18 cellular contexts compared by ENCODE assay signal in the genomic region with DNA sequence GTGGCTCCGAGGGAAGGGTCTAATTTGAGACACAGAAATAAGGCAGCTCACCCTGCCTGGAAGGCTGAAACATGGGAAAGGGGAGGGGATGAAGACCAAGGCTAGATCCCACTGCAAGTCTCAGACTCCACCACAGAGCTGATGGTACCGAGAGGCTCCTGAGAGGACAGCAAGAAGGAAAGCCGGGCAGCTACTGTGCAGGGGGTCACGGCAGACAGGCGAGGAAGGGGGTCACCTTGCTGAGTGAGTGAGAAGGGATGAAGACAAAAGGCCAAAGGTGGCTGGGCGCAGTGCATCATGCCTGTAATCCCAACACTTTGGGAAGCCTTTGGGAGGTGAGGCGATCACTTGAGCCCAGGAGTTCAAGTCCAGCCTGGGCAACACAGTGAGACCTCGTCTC.
"Had no signal": no experiment of that assay in that cellular context is flagged by ENCODE, and none has a peak within 500 bp of the region (broad histone marks: within the 10 kb centered on the region; RNA-seq: fewer than 3 reads in every experiment).

No MANE protein-coding gene starts in this region.

- H3K27me3 ChIP-seq: ascending aorta, breast epithelium, esophagus muscularis mucosa, neutrophil, pancreas, right lobe of liver had no signal

- H3K9me3 ChIP-seq: ascending aorta, breast epithelium, esophagus muscularis mucosa, neutrophil, pancreas, right lobe of liver had no signal

- H3K9me3 Mint-ChIP-seq: activated CD4-positive, alpha-beta T cell treated with anti-CD3 and anti-CD28 coated beads, Interleukin-2, amount 10 ng/mL, durations not matched to agents 24 days and 14 days; activated T-cell treated with anti-CD3 and anti-CD28 coated beads, Interleukin-2, amount 50 U/mL, for 4 hours; stimulated activated naive B cell treated with anti-CD40 and anti-IgM and Interleukin-4, amounts not matched to agents 10 μg/mL and 1 μg/mL and 100 μg/mL, for 72 hours; T-helper 2 cell treated with Interferon-gamma antibody and Interleukin-4, amounts not matched to agents 5 μg/mL and 100 μg/mL, for 36 hours had no signal

- H3K4me1 ChIP-seq: ascending aorta, breast epithelium, esophagus muscularis mucosa, pancreas, right lobe of liver had no signal

- H3K27ac Mint-ChIP-seq: activated CD4-positive, alpha-beta T cell treated with anti-CD3 and anti-CD28 coated beads, Interleukin-2, amount 10 ng/mL, durations not matched to agents 24 days and 14 days; stimulated activated naive B cell treated with anti-CD40 and anti-IgM and Interleukin-4, amounts not matched to agents 10 μg/mL and 1 μg/mL and 100 μg/mL, for 72 hours; T-helper 2 cell treated with Interferon-gamma antibody and Interleukin-4, amounts not matched to agents 5 μg/mL and 100 μg/mL, for 36 hours had no signal

- H3K4me3 ChIP-seq: ascending aorta, breast epithelium, esophagus muscularis mucosa, pancreas, right lobe of liver had no signal

- H3K27ac ChIP-seq: ascending aorta, breast epithelium, esophagus muscularis mucosa, neutrophil, pancreas, right lobe of liver had no signal

- FAIRE-seq: endothelial cell of umbilical vein, pancreas, TTC549 had no signal

- H3K4me3 Mint-ChIP-seq: activated CD4-positive, alpha-beta T cell treated with anti-CD3 and anti-CD28 coated beads, Interleukin-2, amount 10 ng/mL, durations not matched to agents 24 days and 14 days; activated T-cell treated with anti-CD3 and anti-CD28 coated beads, Interleukin-2, amount 50 U/mL, for 4 hours; stimulated activated naive B cell treated with anti-CD40 and anti-IgM and Interleukin-4, amounts not matched to agents 10 μg/mL and 1 μg/mL and 100 μg/mL, for 72 hours; T-helper 2 cell treated with Interferon-gamma antibody and Interleukin-4, amounts not matched to agents 5 μg/mL and 100 μg/mL, for 36 hours had no signal

- DNase-seq: activated CD4-positive, alpha-beta T cell treated with anti-CD3 and anti-CD28 coated beads, Interleukin-2, amount 10 ng/mL, durations not matched to agents 24 days and 14 days; activated CD8-positive, alpha-beta memory T cell treated with anti-CD3 and anti-CD28 coated beads, Interleukin-2, amount 50 U/mL, for 4 hours; activated naive CD4-positive, alpha-beta T cell treated with anti-CD3 and anti-CD28 coated beads, Interleukin-2, amount 50 U/mL, for 16 hours; activated T-cell treated with anti-CD3 and anti-CD28 coated beads, Interleukin-2, amount 50 U/mL, for 4 hours; cerebellar nuclear complex; effector CD4-positive, alpha-beta T cell; left ventricle myocardium superior; pancreas; right lobe of liver; stimulated activated CD4-positive, alpha-beta T cell treated with anti-CD3 and anti-CD28 coated beads, Interleukin-4, amount 100 ng/mL, for 4 hours; stimulated activated naive B cell treated with anti-CD40 and anti-IgM and Interleukin-4, amounts not matched to agents 10 μg/mL and 1 μg/mL and 100 μg/mL, for 72 hours had no signal

- H3K36me3 Mint-ChIP-seq: stimulated activated naive B cell treated with anti-CD40 and anti-IgM and Interleukin-4, amounts not matched to agents 10 μg/mL and 1 μg/mL and 100 μg/mL, for 72 hours had no signal

- H3K36me3 ChIP-seq: breast epithelium had no signal

- ATAC-seq: left ventricle myocardium superior; pancreas; stimulated activated naive B cell treated with anti-CD40 and anti-IgM and Interleukin-4, amounts not matched to agents 10 μg/mL and 1 μg/mL and 100 μg/mL, for 72 hours had no signal
